Comparison of ENCODE assay signal across 24 cellular contexts in the genomic region with DNA sequence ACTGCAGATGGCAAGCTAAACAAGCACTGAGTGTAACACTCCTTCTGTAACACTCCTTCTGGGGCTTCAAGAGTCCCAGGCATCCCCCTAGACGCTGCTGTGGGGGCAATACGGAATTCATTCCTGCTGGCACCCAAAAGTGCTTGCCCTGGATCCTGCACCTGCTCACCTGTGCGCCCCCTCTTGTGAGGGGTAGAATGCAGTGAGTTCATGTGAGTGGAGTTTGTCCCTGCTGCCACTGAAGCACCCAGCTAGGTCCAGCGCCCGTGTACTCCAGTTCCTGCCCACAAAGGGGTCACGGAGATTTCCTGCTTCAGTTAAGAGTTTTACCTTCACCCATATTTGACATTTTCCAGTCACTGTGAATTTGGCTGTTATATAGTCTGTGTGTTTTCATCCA.
"Had no signal": no experiment of that assay in that cellular context is flagged by ENCODE, and none has a peak within 500 bp of the region (broad histone marks: within the 10 kb centered on the region; RNA-seq: fewer than 3 reads in every experiment).

No MANE protein-coding gene starts in this region.

- H3K27me3 ChIP-seq: MG63, SJSA1 had no signal

- H2AFZ ChIP-seq: PC-9 had no signal

- H3K27ac ChIP-seq: PC-9, RWPE1, SJSA1 had no signal

- H3K4me3 ChIP-seq: MG63, PC-9, SJSA1 had no signal

- H3K4me2 ChIP-seq: PC-9, SK-N-SH had no signal

- ATAC-seq: Panc1, Right ventricle myocardium inferior had no signal

- DNase-seq: Kasumi-1, KG1, NCI-H1048, NCI-H1092 treated with DMSO at 0.1 percent for 48 hours, NCI-H1436, NCI-H1694 treated with DMSO at 0.1 percent for 48 hours, NCI-H187 treated with DMSO at 0.1 percent for 48 hours, NCI-H2029, NCI-H2081, NCI-H2171 treated with DMSO at 0.1 percent for 48 hours, NCI-H2227 treated with DMSO at 0.1 percent for 48 hours, NCI-H345, NCI-H510A treated with DMSO at 0.1 percent for 48 hours, NCI-H526 treated with DMSO at 0.1 percent for 48 hours, NCI-H774, PC-9, SHP77 treated with DMSO at 0.1 percent for 48 hours, SW 1271 had no signal

- H3K4me1 ChIP-seq: SJSA1 had no signal

- H3K9me2 ChIP-seq: SK-N-SH had no signal

- H3K36me3 ChIP-seq: MG63, SJSA1 had no signal
